Comparison of ENCODE assay signal across 31 cellular contexts in genomic region chr2:53567073-53567472, GRCh38.
"Had no signal": no experiment of that assay in that cellular context is flagged by ENCODE, and none has a peak within 500 bp of the region (broad histone marks: within the 10 kb centered on the region; RNA-seq: fewer than 3 reads in every experiment).

No MANE protein-coding gene starts in this region.

- FAIRE-seq: TTC549 had no signal

- ATAC-seq: activated naive CD4-positive, alpha-beta T cell treated with anti-CD3 and anti-CD28 coated beads, Interleukin-2, amount 50 U/mL, for 72 hours; activated T-cell treated with anti-CD3 and anti-CD28 coated beads, Interleukin-2, amount 50 U/mL, for 72 hours; heart left ventricle; WTC11 had no signal

- DNase-seq: activated CD4-positive, alpha-beta memory T cell treated with anti-CD3 and anti-CD28 coated beads, Interleukin-2, amount 10 ng/mL, durations not matched to agents 7 days and 5 days; activated CD4-positive, alpha-beta T cell treated with anti-CD3 and anti-CD28 coated beads for 1 hour; activated CD4-positive, alpha-beta T cell treated with anti-CD3 and anti-CD28 coated beads for 4 hours; activated CD4-positive, alpha-beta T cell treated with anti-CD3 and anti-CD28 coated beads, Interleukin-2, amount 10 ng/mL, durations not matched to agents 7 days and 5 days; activated CD4-positive, alpha-beta T cell treated with anti-CD3 and anti-CD28 coated beads, Interleukin-2, amount 50 U/mL, for 4 hours; activated CD8-positive, alpha-beta memory T cell treated with anti-CD3 and anti-CD28 coated beads, Interleukin-2, amount 50 U/mL, for 48 hours; activated gamma-delta T cell; activated naive CD4-positive, alpha-beta T cell; activated naive CD4-positive, alpha-beta T cell treated with anti-CD3 and anti-CD28 coated beads, Interleukin-2, amount 10 ng/mL, durations not matched to agents 7 days and 5 days; activated naive CD8-positive, alpha-beta T cell treated with anti-CD3 and anti-CD28 coated beads, Interleukin-2, amount 10 ng/mL, durations not matched to agents 7 days and 5 days; activated T-cell treated with anti-CD3 and anti-CD28 coated beads for 4 hours; activated T-cell treated with anti-CD3 and anti-CD28 coated beads, Interleukin-2, amount 50 U/mL, for 24 hours; activated T-cell treated with anti-CD3 and anti-CD28 coated beads, Interleukin-2, amount 50 U/mL, for 72 hours; central memory CD4-positive, alpha-beta T cell; cerebellar nuclear complex; colonic mucosa; effector CD8-positive, alpha-beta T cell; erythroblast; esophagus squamous epithelium; foreskin melanocyte; glutamatergic neuron; heart left ventricle; T-helper 2 cell had no signal

- H3K27ac Mint-ChIP-seq: activated CD4-positive, alpha-beta memory T cell treated with anti-CD3 and anti-CD28 coated beads, Interleukin-2, amount 10 ng/mL, durations not matched to agents 7 days and 5 days; activated CD4-positive, alpha-beta T cell treated with anti-CD3 and anti-CD28 coated beads, Interleukin-2, amount 10 ng/mL, durations not matched to agents 7 days and 5 days; activated naive CD4-positive, alpha-beta T cell treated with anti-CD3 and anti-CD28 coated beads, Interleukin-2, amount 10 ng/mL, durations not matched to agents 7 days and 5 days; activated naive CD4-positive, alpha-beta T cell treated with anti-CD3 and anti-CD28 coated beads, Interleukin-2, amount 50 U/mL, for 72 hours; activated naive CD8-positive, alpha-beta T cell treated with anti-CD3 and anti-CD28 coated beads, Interleukin-2, amount 10 ng/mL, durations not matched to agents 7 days and 5 days; activated T-cell treated with anti-CD3 and anti-CD28 coated beads, Interleukin-2, amount 50 U/mL, for 24 hours; activated T-cell treated with anti-CD3 and anti-CD28 coated beads, Interleukin-2, amount 50 U/mL, for 72 hours; brain; WTC11 had no signal

- H3K4me1 ChIP-seq: ascending aorta, breast epithelium, colonic mucosa, esophagus squamous epithelium, heart left ventricle had no signal

- H3K4me3 Mint-ChIP-seq: activated CD4-positive, alpha-beta memory T cell treated with anti-CD3 and anti-CD28 coated beads, Interleukin-2, amount 10 ng/mL, durations not matched to agents 7 days and 5 days; activated CD4-positive, alpha-beta T cell treated with anti-CD3 and anti-CD28 coated beads, Interleukin-2, amount 10 ng/mL, durations not matched to agents 7 days and 5 days; activated naive CD4-positive, alpha-beta T cell treated with anti-CD3 and anti-CD28 coated beads, Interleukin-2, amount 10 ng/mL, durations not matched to agents 7 days and 5 days; activated naive CD8-positive, alpha-beta T cell treated with anti-CD3 and anti-CD28 coated beads, Interleukin-2, amount 10 ng/mL, durations not matched to agents 7 days and 5 days; activated T-cell treated with anti-CD3 and anti-CD28 coated beads, Interleukin-2, amount 50 U/mL, for 24 hours; activated T-cell treated with anti-CD3 and anti-CD28 coated beads, Interleukin-2, amount 50 U/mL, for 72 hours; brain; WTC11 had no signal

- H3K36me3 ChIP-seq: ascending aorta, breast epithelium, cardiac muscle cell, colonic mucosa, esophagus squamous epithelium, heart left ventricle had no signal

- H3K27ac ChIP-seq: ascending aorta, breast epithelium, cardiac muscle cell, colonic mucosa, esophagus squamous epithelium, heart left ventricle, VCaP had no signal

- H3K4me3 ChIP-seq: ascending aorta, breast epithelium, cardiac muscle cell, colonic mucosa, esophagus squamous epithelium, heart left ventricle had no signal

- H3K9me3 Mint-ChIP-seq: activated CD4-positive, alpha-beta memory T cell treated with anti-CD3 and anti-CD28 coated beads, Interleukin-2, amount 10 ng/mL, durations not matched to agents 7 days and 5 days; activated CD4-positive, alpha-beta T cell treated with anti-CD3 and anti-CD28 coated beads, Interleukin-2, amount 10 ng/mL, durations not matched to agents 7 days and 5 days; activated naive CD4-positive, alpha-beta T cell treated with anti-CD3 and anti-CD28 coated beads, Interleukin-2, amount 10 ng/mL, durations not matched to agents 7 days and 5 days; activated naive CD8-positive, alpha-beta T cell treated with anti-CD3 and anti-CD28 coated beads, Interleukin-2, amount 10 ng/mL, durations not matched to agents 7 days and 5 days; activated T-cell treated with anti-CD3 and anti-CD28 coated beads, Interleukin-2, amount 50 U/mL, for 72 hours had no signal

- H3K27me3 Mint-ChIP-seq: activated naive CD4-positive, alpha-beta T cell treated with anti-CD3 and anti-CD28 coated beads, Interleukin-2, amount 10 ng/mL, durations not matched to agents 7 days and 5 days; activated T-cell treated with anti-CD3 and anti-CD28 coated beads, Interleukin-2, amount 50 U/mL, for 24 hours had no signal

- H3K36me3 Mint-ChIP-seq: activated naive CD4-positive, alpha-beta T cell treated with anti-CD3 and anti-CD28 coated beads, Interleukin-2, amount 10 ng/mL, durations not matched to agents 7 days and 5 days; activated naive CD4-positive, alpha-beta T cell treated with anti-CD3 and anti-CD28 coated beads, Interleukin-2, amount 50 U/mL, for 72 hours; activated naive CD8-positive, alpha-beta T cell treated with anti-CD3 and anti-CD28 coated beads, Interleukin-2, amount 10 ng/mL, durations not matched to agents 7 days and 5 days; brain; WTC11 had no signal

- H3K27me3 ChIP-seq: ascending aorta, breast epithelium, cardiac muscle cell, colonic mucosa, esophagus squamous epithelium, heart left ventricle had no signal

- H3K9me3 ChIP-seq: ascending aorta, breast epithelium, colonic mucosa, esophagus squamous epithelium, heart left ventricle had no signal

- H3K4me1 Mint-ChIP-seq: activated CD4-positive, alpha-beta memory T cell treated with anti-CD3 and anti-CD28 coated beads, Interleukin-2, amount 10 ng/mL, durations not matched to agents 7 days and 5 days; activated CD4-positive, alpha-beta T cell treated with anti-CD3 and anti-CD28 coated beads, Interleukin-2, amount 10 ng/mL, durations not matched to agents 7 days and 5 days; activated naive CD4-positive, alpha-beta T cell treated with anti-CD3 and anti-CD28 coated beads, Interleukin-2, amount 10 ng/mL, durations not matched to agents 7 days and 5 days; activated naive CD8-positive, alpha-beta T cell treated with anti-CD3 and anti-CD28 coated beads, Interleukin-2, amount 10 ng/mL, durations not matched to agents 7 days and 5 days had no signal
